Comparison of ENCODE assay signal across 1 cellular context in the genomic region with DNA sequence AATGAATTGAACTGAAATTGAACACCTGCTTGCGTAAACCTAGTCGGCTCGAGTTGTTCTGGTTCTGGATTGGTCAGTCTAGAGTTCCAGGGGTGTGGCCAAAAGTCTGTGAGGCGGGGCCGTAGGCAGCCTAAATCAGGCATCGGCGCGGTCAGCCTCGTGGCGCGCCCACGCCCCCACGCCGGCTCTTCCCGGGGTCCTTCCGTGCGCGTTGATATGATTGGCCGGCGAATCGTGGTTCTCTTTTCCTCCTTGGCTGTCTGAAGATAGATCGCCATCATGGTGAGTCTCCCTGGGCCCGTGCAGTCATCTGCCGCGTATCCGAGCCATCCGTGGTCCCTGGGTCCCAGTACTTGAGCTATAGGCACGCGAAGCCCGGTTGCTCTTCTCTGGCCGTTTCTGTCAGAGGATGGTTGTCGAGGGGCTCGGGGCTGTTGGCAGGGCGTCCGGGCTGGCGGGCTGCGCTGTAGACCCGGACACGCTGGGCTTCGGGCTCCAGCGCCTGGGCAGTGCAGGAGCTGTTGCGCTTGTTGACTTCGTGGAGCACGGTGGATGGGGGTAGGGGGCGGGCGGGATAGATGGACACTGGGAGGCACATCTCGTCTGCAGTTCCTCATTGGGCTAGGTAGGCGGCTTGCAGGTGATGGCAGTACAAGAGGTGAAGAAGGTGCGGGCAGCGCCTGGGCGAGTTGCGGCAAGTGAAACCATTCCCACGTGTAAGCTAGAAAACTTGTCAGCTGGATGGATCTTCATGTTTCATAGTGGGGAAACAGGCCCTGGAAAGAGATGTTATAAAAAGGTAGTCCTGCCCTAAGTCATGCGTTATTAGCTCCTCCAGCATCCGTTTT.
A peak's percentile ranks its signal among the peaks of the same experiment; 100 is the strongest.
TF ChIP-seq lines count a peak whose summit lies in the region.

A gene (plus strand): TSS at position 241 of the 848 bp plus-strand sequence. CDS start 39 bp downstream, at position 280.

TF ChIP-seq in HepG2, 621 proteins besides CTCF, POLR2A, EP300 and RAD21 (continued from another document and continues in another):
- TF ChIP-seq, protein P1, sequence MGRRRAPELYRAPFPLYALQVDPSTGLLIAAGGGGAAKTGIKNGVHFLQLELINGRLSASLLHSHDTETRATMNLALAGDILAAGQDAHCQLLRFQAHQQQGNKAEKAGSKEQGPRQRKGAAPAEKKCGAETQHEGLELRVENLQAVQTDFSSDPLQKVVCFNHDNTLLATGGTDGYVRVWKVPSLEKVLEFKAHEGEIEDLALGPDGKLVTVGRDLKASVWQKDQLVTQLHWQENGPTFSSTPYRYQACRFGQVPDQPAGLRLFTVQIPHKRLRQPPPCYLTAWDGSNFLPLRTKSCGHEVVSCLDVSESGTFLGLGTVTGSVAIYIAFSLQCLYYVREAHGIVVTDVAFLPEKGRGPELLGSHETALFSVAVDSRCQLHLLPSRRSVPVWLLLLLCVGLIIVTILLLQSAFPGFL (CRISPR knock-in tag; IDR thresholded peaks at IDR 0.05): no peak
- TF ChIP-seq ZNF841 (CRISPR knock-in tag; IDR thresholded peaks at IDR 0.05; ENCODE audit: borderline replicate concordance): no peak; the same call in 1 of the 2 replicates
- TF ChIP-seq ZNF703 (CRISPR knock-in tag; IDR thresholded peaks at IDR 0.05; ENCODE audit: borderline replicate concordance): no peak
- peak; percentile 17; the same call in 1 of the 2 replicates for TF ChIP-seq BCL6 (CRISPR knock-in tag; IDR thresholded peaks at IDR 0.05)
- TF ChIP-seq SAFB2 (CRISPR knock-in tag; IDR thresholded peaks at IDR 0.05; ENCODE audit: borderline replicate concordance, low read depth): peak; percentile 56; the same call in 1 of the 2 replicates
- 0 out of 2 replicates have a peak, but pooled peaks have one; percentile 45 for TF ChIP-seq HNRNPL (IDR thresholded peaks at IDR 0.05; ENCODE audit: low read depth, low read length)
- peak; percentile 35 for TF ChIP-seq SKI (IDR thresholded peaks at IDR 0.05; ENCODE audit: partially characterized antibody)
- TF ChIP-seq, protein P2, sequence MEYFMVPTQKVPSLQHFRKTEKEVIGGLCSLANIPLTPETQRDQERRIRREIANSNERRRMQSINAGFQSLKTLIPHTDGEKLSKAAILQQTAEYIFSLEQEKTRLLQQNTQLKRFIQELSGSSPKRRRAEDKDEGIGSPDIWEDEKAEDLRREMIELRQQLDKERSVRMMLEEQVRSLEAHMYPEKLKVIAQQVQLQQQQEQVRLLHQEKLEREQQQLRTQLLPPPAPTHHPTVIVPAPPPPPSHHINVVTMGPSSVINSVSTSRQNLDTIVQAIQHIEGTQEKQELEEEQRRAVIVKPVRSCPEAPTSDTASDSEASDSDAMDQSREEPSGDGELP (IDR thresholded peaks at IDR 0.05; ENCODE audit: borderline replicate concordance, low read depth): no peak
- TF ChIP-seq ZBTB21 (CRISPR knock-in tag; IDR thresholded peaks at IDR 0.05): no peak
- no peak for TF ChIP-seq ZNF124 (CRISPR knock-in tag; IDR thresholded peaks at IDR 0.05)
- TF ChIP-seq BORCS8-MEF2B (CRISPR knock-in tag; IDR thresholded peaks at IDR 0.05): peak; percentile 88
- TF ChIP-seq, protein P3, sequence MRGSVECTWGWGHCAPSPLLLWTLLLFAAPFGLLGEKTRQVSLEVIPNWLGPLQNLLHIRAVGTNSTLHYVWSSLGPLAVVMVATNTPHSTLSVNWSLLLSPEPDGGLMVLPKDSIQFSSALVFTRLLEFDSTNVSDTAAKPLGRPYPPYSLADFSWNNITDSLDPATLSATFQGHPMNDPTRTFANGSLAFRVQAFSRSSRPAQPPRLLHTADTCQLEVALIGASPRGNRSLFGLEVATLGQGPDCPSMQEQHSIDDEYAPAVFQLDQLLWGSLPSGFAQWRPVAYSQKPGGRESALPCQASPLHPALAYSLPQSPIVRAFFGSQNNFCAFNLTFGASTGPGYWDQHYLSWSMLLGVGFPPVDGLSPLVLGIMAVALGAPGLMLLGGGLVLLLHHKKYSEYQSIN (CRISPR knock-in tag; IDR thresholded peaks at IDR 0.05; ENCODE audit: borderline replicate concordance): no peak
- TF ChIP-seq KAT7 (CRISPR knock-in tag; IDR thresholded peaks at IDR 0.05; ENCODE audit: borderline replicate concordance): peak; percentile 70; the same call in 1 of the 2 replicates
- TF ChIP-seq ZNF674 (CRISPR knock-in tag; IDR thresholded peaks at IDR 0.05; ENCODE audit: low read depth): no peak
- no peak for TF ChIP-seq ZFYVE20 (CRISPR knock-in tag; IDR thresholded peaks at IDR 0.05; ENCODE audit: borderline replicate concordance, low read depth)
- TF ChIP-seq ZNF136 (CRISPR knock-in tag; IDR thresholded peaks at IDR 0.05; ENCODE audit: low read depth): no peak; the same call in 1 of the 2 replicates
- TF ChIP-seq MBNL3 (CRISPR knock-in tag; conservative IDR thresholded peaks at IDR 0.05): no peak
- TF ChIP-seq, protein P4, sequence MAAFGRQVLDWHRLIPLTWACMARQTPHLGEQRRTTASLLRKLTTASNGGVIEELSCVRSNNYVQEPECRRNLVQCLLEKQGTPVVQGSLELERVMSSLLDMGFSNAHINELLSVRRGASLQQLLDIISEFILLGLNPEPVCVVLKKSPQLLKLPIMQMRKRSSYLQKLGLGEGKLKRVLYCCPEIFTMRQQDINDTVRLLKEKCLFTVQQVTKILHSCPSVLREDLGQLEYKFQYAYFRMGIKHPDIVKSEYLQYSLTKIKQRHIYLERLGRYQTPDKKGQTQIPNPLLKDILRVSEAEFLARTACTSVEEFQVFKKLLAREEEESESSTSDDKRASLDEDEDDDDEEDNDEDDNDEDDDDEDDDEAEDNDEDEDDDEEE (CRISPR knock-in tag; IDR thresholded peaks at IDR 0.05): peak; percentile 86
- TF ChIP-seq XBP1 (CRISPR knock-in tag; IDR thresholded peaks at IDR 0.05): 0 out of 2 replicates have a peak, but pooled peaks have one; percentile 41
- TF ChIP-seq RFX5 (IDR thresholded peaks at IDR 0.05; ENCODE audit: low read depth, low read length): 0 out of 2 replicates have a peak, but pooled peaks have one; percentile 41
- TF ChIP-seq, protein P5, sequence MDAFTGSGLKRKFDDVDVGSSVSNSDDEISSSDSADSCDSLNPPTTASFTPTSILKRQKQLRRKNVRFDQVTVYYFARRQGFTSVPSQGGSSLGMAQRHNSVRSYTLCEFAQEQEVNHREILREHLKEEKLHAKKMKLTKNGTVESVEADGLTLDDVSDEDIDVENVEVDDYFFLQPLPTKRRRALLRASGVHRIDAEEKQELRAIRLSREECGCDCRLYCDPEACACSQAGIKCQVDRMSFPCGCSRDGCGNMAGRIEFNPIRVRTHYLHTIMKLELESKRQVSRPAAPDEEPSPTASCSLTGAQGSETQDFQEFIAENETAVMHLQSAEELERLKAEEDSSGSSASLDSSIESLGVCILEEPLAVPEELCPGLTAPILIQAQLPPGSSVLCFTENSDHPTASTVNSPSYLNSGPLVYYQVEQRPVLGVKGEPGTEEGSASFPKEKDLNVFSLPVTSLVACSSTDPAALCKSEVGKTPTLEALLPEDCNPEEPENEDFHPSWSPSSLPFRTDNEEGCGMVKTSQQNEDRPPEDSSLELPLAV (CRISPR knock-in tag; conservative IDR thresholded peaks at IDR 0.05; ENCODE audit: low read depth): no peak
- TF ChIP-seq ZNF12 (CRISPR knock-in tag; IDR thresholded peaks at IDR 0.05): peak; percentile 60; the same call in 1 of the 2 replicates
- peak; percentile 96 for TF ChIP-seq SALL1 (CRISPR knock-in tag; IDR thresholded peaks at IDR 0.05)
- TF ChIP-seq ZNF75D (CRISPR knock-in tag; IDR thresholded peaks at IDR 0.05; ENCODE audit: borderline replicate concordance): no peak
- TF ChIP-seq ZNF121 (CRISPR knock-in tag; IDR thresholded peaks at IDR 0.05): peak; percentile 49; the same call in 1 of the 2 replicates
- TF ChIP-seq ZNF207 (IDR thresholded peaks at IDR 0.05; ENCODE audit: borderline replicate concordance): no peak
- TF ChIP-seq GATAD2A (CRISPR knock-in tag; IDR thresholded peaks at IDR 0.05): peak; percentile 33
- no peak for TF ChIP-seq ZNF773 (CRISPR knock-in tag; IDR thresholded peaks at IDR 0.05; ENCODE audit: borderline replicate concordance)
- TF ChIP-seq ZNF468 (CRISPR knock-in tag; IDR thresholded peaks at IDR 0.05): no peak
- peak; percentile 49; the same call in 1 of the 2 replicates for TF ChIP-seq ZNF547 (CRISPR knock-in tag; IDR thresholded peaks at IDR 0.05)
- no peak; the same call in 1 of the 2 replicates for TF ChIP-seq ZNF138 (CRISPR knock-in tag; IDR thresholded peaks at IDR 0.05; ENCODE audit: low read depth)
- peak; percentile 33; the same call in 1 of the 2 replicates for TF ChIP-seq SNAI1 (CRISPR knock-in tag; IDR thresholded peaks at IDR 0.05; ENCODE audit: borderline replicate concordance)
- 0 out of 2 replicates have a peak, but pooled peaks have one; percentile 23 for TF ChIP-seq FOXO1 (CRISPR knock-in tag; IDR thresholded peaks at IDR 0.05)
- TF ChIP-seq ZNF615 (CRISPR knock-in tag; IDR thresholded peaks at IDR 0.05; ENCODE audit: borderline replicate concordance): peak; percentile 74; the same call in 1 of the 2 replicates
- TF ChIP-seq, protein P6, sequence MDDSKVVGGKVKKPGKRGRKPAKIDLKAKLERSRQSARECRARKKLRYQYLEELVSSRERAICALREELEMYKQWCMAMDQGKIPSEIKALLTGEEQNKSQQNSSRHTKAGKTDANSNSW (CRISPR knock-in tag; IDR thresholded peaks at IDR 0.05; ENCODE audit: borderline replicate concordance): peak; percentile 66; the same call in 1 of the 2 replicates
- no peak for TF ChIP-seq HNRNPH1 (optimal IDR thresholded peaks at IDR 0.05; ENCODE audit: low read depth, low read length)
- TF ChIP-seq, protein P7, sequence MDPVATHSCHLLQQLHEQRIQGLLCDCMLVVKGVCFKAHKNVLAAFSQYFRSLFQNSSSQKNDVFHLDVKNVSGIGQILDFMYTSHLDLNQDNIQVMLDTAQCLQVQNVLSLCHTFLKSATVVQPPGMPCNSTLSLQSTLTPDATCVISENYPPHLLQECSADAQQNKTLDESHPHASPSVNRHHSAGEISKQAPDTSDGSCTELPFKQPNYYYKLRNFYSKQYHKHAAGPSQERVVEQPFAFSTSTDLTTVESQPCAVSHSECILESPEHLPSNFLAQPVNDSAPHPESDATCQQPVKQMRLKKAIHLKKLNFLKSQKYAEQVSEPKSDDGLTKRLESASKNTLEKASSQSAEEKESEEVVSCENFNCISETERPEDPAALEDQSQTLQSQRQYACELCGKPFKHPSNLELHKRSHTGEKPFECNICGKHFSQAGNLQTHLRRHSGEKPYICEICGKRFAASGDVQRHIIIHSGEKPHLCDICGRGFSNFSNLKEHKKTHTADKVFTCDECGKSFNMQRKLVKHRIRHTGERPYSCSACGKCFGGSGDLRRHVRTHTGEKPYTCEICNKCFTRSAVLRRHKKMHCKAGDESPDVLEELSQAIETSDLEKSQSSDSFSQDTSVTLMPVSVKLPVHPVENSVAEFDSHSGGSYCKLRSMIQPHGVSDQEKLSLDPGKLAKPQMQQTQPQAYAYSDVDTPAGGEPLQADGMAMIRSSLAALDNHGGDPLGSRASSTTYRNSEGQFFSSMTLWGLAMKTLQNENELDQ (CRISPR knock-in tag; IDR thresholded peaks at IDR 0.05; ENCODE audit: borderline replicate concordance): no peak
- TF ChIP-seq ZNF354B (CRISPR knock-in tag; IDR thresholded peaks at IDR 0.05): 0 out of 2 replicates have a peak, but pooled peaks have one; percentile 48
- TF ChIP-seq JARID2 (CRISPR knock-in tag; IDR thresholded peaks at IDR 0.05; ENCODE audit: insufficient replicate concordance): no peak
- no peak for TF ChIP-seq ARNT (IDR thresholded peaks at IDR 0.05)
- TF ChIP-seq EEA1 (CRISPR knock-in tag; IDR thresholded peaks at IDR 0.05; ENCODE audit: borderline replicate concordance): no peak; the same call in 1 of the 2 replicates
- peak; percentile 90; the same call in 1 of the 2 replicates for TF ChIP-seq ZNF619 (CRISPR knock-in tag; IDR thresholded peaks at IDR 0.05)
- TF ChIP-seq ZNF33A (CRISPR knock-in tag; IDR thresholded peaks at IDR 0.05; ENCODE audit: borderline replicate concordance): no peak
- TF ChIP-seq ZNF367 (CRISPR knock-in tag; IDR thresholded peaks at IDR 0.05; ENCODE audit: borderline replicate concordance): no peak
- TF ChIP-seq MEF2D (CRISPR knock-in tag; IDR thresholded peaks at IDR 0.05): 0 out of 2 replicates have a peak, but pooled peaks have one; percentile 67
- no peak for TF ChIP-seq ZSCAN20 (CRISPR knock-in tag; IDR thresholded peaks at IDR 0.05; ENCODE audit: borderline replicate concordance)
- no peak for TF ChIP-seq ARID2 (CRISPR knock-in tag; IDR thresholded peaks at IDR 0.05; ENCODE audit: borderline replicate concordance)
- peak; percentile 89 for TF ChIP-seq ZNF34 (CRISPR knock-in tag; IDR thresholded peaks at IDR 0.05; ENCODE audit: borderline replicate concordance)
- TF ChIP-seq EZH2 (conservative IDR thresholded peaks at IDR 0.05; ENCODE audit: low read depth, low read length): no peak
- TF ChIP-seq SCMH1 (CRISPR knock-in tag; IDR thresholded peaks at IDR 0.05; ENCODE audit: borderline replicate concordance): no peak
- TF ChIP-seq, protein P8, sequence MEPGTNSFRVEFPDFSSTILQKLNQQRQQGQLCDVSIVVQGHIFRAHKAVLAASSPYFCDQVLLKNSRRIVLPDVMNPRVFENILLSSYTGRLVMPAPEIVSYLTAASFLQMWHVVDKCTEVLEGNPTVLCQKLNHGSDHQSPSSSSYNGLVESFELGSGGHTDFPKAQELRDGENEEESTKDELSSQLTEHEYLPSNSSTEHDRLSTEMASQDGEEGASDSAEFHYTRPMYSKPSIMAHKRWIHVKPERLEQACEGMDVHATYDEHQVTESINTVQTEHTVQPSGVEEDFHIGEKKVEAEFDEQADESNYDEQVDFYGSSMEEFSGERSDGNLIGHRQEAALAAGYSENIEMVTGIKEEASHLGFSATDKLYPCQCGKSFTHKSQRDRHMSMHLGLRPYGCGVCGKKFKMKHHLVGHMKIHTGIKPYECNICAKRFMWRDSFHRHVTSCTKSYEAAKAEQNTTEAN (CRISPR knock-in tag; conservative IDR thresholded peaks at IDR 0.05): peak; percentile 56; the same call in 1 of the 2 replicates
- peak; percentile 69; the same call in 1 of the 2 replicates for TF ChIP-seq ZNF782 (CRISPR knock-in tag; IDR thresholded peaks at IDR 0.05; ENCODE audit: borderline replicate concordance)
- 0 out of 2 replicates have a peak, but pooled peaks have one; percentile 62 for TF ChIP-seq ZNF558 (CRISPR knock-in tag; IDR thresholded peaks at IDR 0.05; ENCODE audit: borderline replicate concordance)
- TF ChIP-seq SMARCC2 (IDR thresholded peaks at IDR 0.05): no peak
- no peak for TF ChIP-seq NONO (IDR thresholded peaks at IDR 0.05)
- peak; percentile 91 for TF ChIP-seq NONO (CRISPR knock-in tag; conservative IDR thresholded peaks at IDR 0.05)
- no peak for TF ChIP-seq EHMT2 (IDR thresholded peaks at IDR 0.05; ENCODE audit: borderline replicate concordance, low read depth, low read length)
